Comparison of ENCODE assay signal across 9 cellular contexts in the genomic region with DNA sequence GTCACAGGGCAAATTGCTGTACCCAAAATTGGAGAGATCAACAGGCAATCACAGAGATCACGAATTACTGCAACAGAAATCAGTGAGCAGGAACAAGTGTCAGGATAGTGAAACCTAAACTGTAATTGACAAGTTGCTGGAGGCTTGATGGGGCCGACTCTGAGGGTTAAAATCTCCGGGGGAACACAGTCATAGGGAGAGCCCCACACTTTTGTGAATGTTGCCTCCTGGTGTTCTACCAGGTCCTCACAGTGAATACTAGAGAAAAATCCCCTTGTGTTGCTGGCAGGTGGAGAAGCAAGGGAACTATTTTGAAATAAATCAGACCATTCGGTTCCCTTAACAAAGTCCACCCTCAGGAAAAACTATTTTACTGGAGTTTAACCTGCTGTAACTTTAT.
DNase-seq lines count a peak whose midpoint lies in the region; ATAC-seq, FAIRE-seq and TF ChIP-seq lines count a peak whose summit lies in the region.
"Had no signal": no experiment of that assay in that cellular context is flagged by ENCODE, and none has a peak within 500 bp of the region (broad histone marks: within the 10 kb centered on the region; RNA-seq: fewer than 3 reads in every experiment).

No MANE protein-coding gene starts in this region.

- H3K36me3 Mint-ChIP-seq in type B pancreatic cell: no peaks in the 10 kb centered on the region
- H3K36me3 Mint-ChIP-seq: IgD-negative memory B cell had no signal

- H3K4me3 Mint-ChIP-seq in type B pancreatic cell: no peak overlapping the region
- H3K4me3 Mint-ChIP-seq: IgD-negative memory B cell had no signal

- no peak overlapping the region for H3K27ac Mint-ChIP-seq in type B pancreatic cell
- H3K27ac Mint-ChIP-seq: IgD-negative memory B cell had no signal

- peaks cover 2% of the 10 kb centered on the region for H3K9me3 Mint-ChIP-seq in type B pancreatic cell
- H3K9me3 Mint-ChIP-seq: IgD-negative memory B cell had no signal

- no peaks in the 10 kb centered on the region for H3K4me1 Mint-ChIP-seq in type B pancreatic cell (ENCODE audit: unreplicated experiment)

- DNase-seq in GM18507 (ENCODE audit: extremely low spot score, insufficient read length, low read depth): no peak
- peak; percentile 14 for DNase-seq in iPS-NIHi11 (ENCODE audit: low spot score)
- DNase-seq in AG08395 (ENCODE audit: low spot score): no peak
- no peak for DNase-seq in NCI-H526 treated with DMSO at 0.1 percent for 48 hours (lab: John Stamatoyannopoulos, UW)
- DNase-seq in type B pancreatic cell (ENCODE audit: extremely low spot score, unreplicated experiment): no peak
- DNase-seq in globus pallidus (ENCODE audit: low spot score): no peak

- ATAC-seq in GM21423 (IDR thresholded peaks at IDR 0.05; ENCODE audit: unreplicated experiment) (peak; percentile 93), HG03469 (IDR thresholded peaks at IDR 0.05; ENCODE audit: unreplicated experiment) (peak; percentile 92)

- peak; percentile 78 for FAIRE-seq in GM18507 (lab: Jason Lieb, UNC)

- no peaks in the 10 kb centered on the region for H3K27me3 Mint-ChIP-seq in type B pancreatic cell
- H3K27me3 Mint-ChIP-seq: IgD-negative memory B cell had no signal

- no peak for TF ChIP-seq CTCF in type B pancreatic cell (conservative IDR thresholded peaks at IDR 0.05)
